In the genomic region with DNA sequence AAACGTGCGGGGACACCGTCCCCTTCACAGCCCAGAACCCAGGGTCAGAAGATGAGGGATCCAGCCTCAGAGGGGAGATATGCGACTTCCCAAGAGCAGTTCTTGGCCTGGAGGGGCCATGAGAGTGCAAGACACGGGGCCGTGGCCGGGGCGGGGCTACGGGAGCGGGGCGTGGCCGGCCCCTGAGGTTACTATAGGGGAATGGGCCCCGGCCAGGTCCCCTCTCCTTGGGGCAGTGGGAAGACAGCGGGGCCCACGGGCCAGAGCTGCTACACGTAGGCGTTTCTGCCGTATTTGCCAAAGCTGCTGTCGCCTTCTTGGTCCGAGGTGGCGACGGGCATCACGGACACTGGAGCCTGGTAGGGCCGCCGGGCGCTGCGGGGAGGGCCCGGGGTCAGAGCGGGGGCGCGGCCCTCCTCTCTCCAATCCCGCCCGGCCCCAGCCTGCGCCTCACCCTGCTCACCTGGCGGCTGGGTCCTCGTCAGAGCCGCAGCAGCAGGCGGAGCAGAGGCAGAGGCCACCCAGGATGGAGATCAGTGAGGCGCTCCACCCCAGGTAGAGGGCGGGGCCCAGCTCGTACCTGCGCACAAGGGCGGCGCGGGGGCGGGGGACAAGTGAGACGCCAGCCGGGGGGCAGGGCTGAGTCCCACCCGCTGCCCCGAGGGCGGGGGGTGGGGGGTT, we compare ENCODE assay signal across 10 cellular contexts. TPM values are rescaled to one million over a fixed set of nuclear protein-coding genes. Genes with fewer than 3 reads are reported as not detected.
DNase-seq lines count a peak whose midpoint lies in the region; ATAC-seq and TF ChIP-seq lines count a peak whose summit lies in the region.
"Had no signal": no experiment of that assay in that cellular context is flagged by ENCODE, and none has a peak within 500 bp of the region (broad histone marks: within the 10 kb centered on the region; RNA-seq: fewer than 3 reads in every experiment).

No MANE protein-coding gene starts in this region.

- intact Hi-C loops in heart left ventricle (cut with DNase I), result loop anchor here in 1 of 10 donors (10.0 kb wide), 1 partner anchor 53 kb away; no protein-coding TSS in a partner anchor

- peak in 3 of 4 donors; percentile 19 to 38 (median 34) for ATAC-seq in heart left ventricle
- ATAC-seq in HG02885 (IDR thresholded peaks at IDR 0.05; ENCODE audit: poor library complexity, unreplicated experiment), result no peak

- WGBS in heart left ventricle, 4 donors, result 13 to 57% (median 21%) methylated on average over 4 to 51 of the region's 51 CpGs

- DNase-seq in H7 (peak; percentile 95), NT2/D1 (ENCODE audit: low read depth, low spot score) (no peak), heart left ventricle (peak in 1 of 5 donors; percentile 29), putamen (ENCODE audit: low spot score) (peak; percentile 45), germinal center (ENCODE audit: low spot score) (no peak), HUDEP-2 (lab: John Stamatoyannopoulos, UW; ENCODE audit: unreplicated experiment in 76 of 76) (no peak), COLO829 (ENCODE audit: low spot score) (no peak)

- H3K9me3 ChIP-seq in NT2/D1 (ENCODE audit: insufficient read depth, low read length), result no peaks in the 10 kb centered on the region
- H3K9me3 ChIP-seq in heart left ventricle, result no peaks in the 10 kb centered on the region

- H3K9ac ChIP-seq in NT2/D1 (ENCODE audit: insufficient read length, low read depth), result peak overlapping the region; percentile 67

- TF ChIP-seq POLR2A in heart left ventricle (IDR thresholded peaks at IDR 0.05), result no peak

- no peaks in the 10 kb centered on the region for H3K27me3 ChIP-seq in H7 (ENCODE audit: control insufficient read depth, insufficient read depth, low read length)
- no peaks in the 10 kb centered on the region for H3K27me3 ChIP-seq in NT2/D1 (ENCODE audit: insufficient read depth, insufficient read length)
- H3K27me3 ChIP-seq in heart left ventricle, result no peaks in the 10 kb centered on the region

- H3K27ac ChIP-seq in heart left ventricle, result peak overlapping the region in 3 of 12 donors; percentile 5 to 29 (median 9)

- no peak for TF ChIP-seq CTCF in heart left ventricle (IDR thresholded peaks at IDR 0.05)

- H3K4me3 ChIP-seq in H7 (ENCODE audit: insufficient read depth, low read depth, low read length), result peak overlapping the region; percentile 67
- peak overlapping the region; percentile 30 for H3K4me3 ChIP-seq in NT2/D1 (ENCODE audit: insufficient read length, low read depth)
- H3K4me3 ChIP-seq in heart left ventricle, result peak overlapping the region in 9 of 12 donors; percentile 19 to 40 (median 26)

- no peaks in the 10 kb centered on the region for H3K36me3 ChIP-seq in H7 (replicated peaks; ENCODE audit: control insufficient read depth, insufficient read depth, low read length)
- peaks cover 18% of the 10 kb centered on the region for H3K36me3 ChIP-seq in NT2/D1 (ENCODE audit: insufficient read depth, insufficient read length, low read length)
- H3K36me3 ChIP-seq in heart left ventricle, result peaks cover 0 to 21% (median 15%) of the 10 kb centered on the region in 9 donors

- H3K4me1 ChIP-seq in NT2/D1 (ENCODE audit: insufficient read depth, insufficient read length), result peaks cover 12% of the 10 kb centered on the region
- peaks cover 0 to 25% (median 17%) of the 10 kb centered on the region in 12 donors for H3K4me1 ChIP-seq in heart left ventricle

RNA-seq across cellular contexts. Expression of a gene that starts 5.3 kb away (rescaled TPM):
- 4.2 and 6.1 TPM in 2 replicates for total RNA-seq in H7 (2014; rRNA removed; shearing (Covaris generic))
- total RNA-seq in heart left ventricle, result 10 to 100 TPM in 1 of 9 donors, 1 to 10 TPM in 8; 1.4 to 37.6 (median 2.2) TPM
- polyA plus RNA-seq in heart left ventricle, result 1 to 10 TPM; 1.9 to 3.6 TPM

RNA-seq across cellular contexts. Expression of a gene that starts 12.6 kb away (rescaled TPM):
- total RNA-seq in H7 (2014; rRNA removed; shearing (Covaris generic)), result 141 and 151 TPM in 2 replicates
- total RNA-seq in heart left ventricle, result 100 to 1,000 TPM; 249 to 491 (median 282) TPM
- polyA plus RNA-seq in heart left ventricle, result 100 to 1,000 TPM; 204 to 361 TPM

RNA-seq across cellular contexts. Expression of a gene that starts 14.3 kb away (rescaled TPM):
- total RNA-seq in H7 (2014; rRNA removed; shearing (Covaris generic)), result 58.9 and 83.3 TPM in 2 replicates
- total RNA-seq in heart left ventricle, result 10 to 100 TPM; 47.0 to 88.1 (median 51.3) TPM
- 100 to 1,000 TPM in 1 of 2 donors, 10 to 100 TPM in 1; 89.8 to 156 TPM for polyA plus RNA-seq in heart left ventricle

RNA-seq across cellular contexts. Expression of a gene that starts 14.9 kb away (rescaled TPM):
- total RNA-seq in H7 (2014; rRNA removed; shearing (Covaris generic)), result 41.9 and 48.3 TPM in 2 replicates
- 10 to 100 TPM; 27.4 to 77.6 (median 42.0) TPM for total RNA-seq in heart left ventricle
- polyA plus RNA-seq in heart left ventricle, result 10 to 100 TPM; 22.2 to 55.2 TPM

RNA-seq across cellular contexts. Expression of a gene that starts 31.4 kb away (rescaled TPM):
- total RNA-seq in H7 (2014; rRNA removed; shearing (Covaris generic)), result 0.52 and 1.00 TPM in 2 replicates
- total RNA-seq in heart left ventricle, result not detected
- not detected for polyA plus RNA-seq in heart left ventricle
- total RNA-seq: SK-MEL-5 had no signal
- polyA plus RNA-seq: neural cell had no signal

Comparison
In these comparisons a context has a peak if more than half of its experiments do, and no peak if none do; other contexts are left out.
1. DNase-seq: peak in H7 (single experiment) and putamen (single experiment); none in NT2/D1 (single experiment), germinal center (single experiment), HUDEP-2 (0 of 76) and COLO829 (single experiment).
2. Peak in every context shown above with its lines, with median percentiles within 50 percentile points of each other: H3K4me3 ChIP-seq.